In genomic region chr7:105776986-105777910, GRCh38 we compare ENCODE assay signal across 13 cellular contexts.
DNase-seq lines count a peak whose midpoint lies in the region; ATAC-seq and TF ChIP-seq lines count a peak whose summit lies in the region.
"Had no signal": no experiment of that assay in that cellular context is flagged by ENCODE, and none has a peak within 500 bp of the region (broad histone marks: within the 10 kb centered on the region; RNA-seq: fewer than 3 reads in every experiment).

No MANE protein-coding gene starts in this region.

- POLR2A ChIA-PET in PC-3 (lab: Charles Lee; ENCODE audit: unreplicated experiment): interaction anchor here (0.6 kb wide), 1 partner anchor 93 kb away, joined by 4 read pairs; no protein-coding TSS in a partner anchor

- H3F3A ChIP-seq in PC-3 (ENCODE audit: low read length, unreplicated experiment): no peaks in the 10 kb centered on the region

- H3K27ac ChIP-seq in PC-3 (ENCODE audit: low read length): peak overlapping the region; percentile 80
- peak overlapping the region; percentile 76 for H3K27ac ChIP-seq in psoas muscle
- H3K27ac ChIP-seq in esophagus squamous epithelium: no peak overlapping the region
- H3K27ac ChIP-seq: heart right ventricle, thoracic aorta had no signal

- intact Hi-C loops in PC-3 (cut with micrococcal nuclease): loop anchor here (1.0 to 2.0 kb wide), 4 partner anchors 18 to 100 kb away; partner anchors contain the start of gene ATXN7L1
- intact Hi-C loops in psoas muscle (cut with DNase I): loop anchor here (5.0 to 10.0 kb wide), 2 partner anchors 100 to 102 kb away; partner anchors contain the start of gene ATXN7L1 (in 1 of the 2)
- intact Hi-C loops in esophagus squamous epithelium (cut with DNase I): no loop called here

- H4K20me1 ChIP-seq in PC-3 (ENCODE audit: low read length): no peaks in the 10 kb centered on the region

- peak; percentile 47 for DNase-seq in GM04504 (ENCODE audit: low read depth)
- DNase-seq in PC-3: peak; percentile 96
- DNase-seq in choroid plexus epithelial cell (ENCODE audit: low read depth): peak; percentile 16
- DNase-seq in psoas muscle: no peak
- DNase-seq in esophagus squamous epithelium (lab: John Stamatoyannopoulos, UW): no peak
- no peak for DNase-seq in NCI-H1930 (lab: John Stamatoyannopoulos, UW)
- DNase-seq: activated B cell treated with CpG ODN at 0.5 μM for 24 hours; activated naive CD4-positive, alpha-beta T cell treated with anti-CD3 and anti-CD28 coated beads, Interleukin-2, amount 50 U/mL, for 16 hours; heart right ventricle; NCI-H1092 treated with DMSO at 0.1 percent for 48 hours had no signal

- peak overlapping the region; percentile 28; the same call in 1 of the 2 replicates for H3K9ac ChIP-seq in PC-3 (ENCODE audit: low read length)

- H3K27me3 ChIP-seq in PC-3 (ENCODE audit: low read length) (no peaks in the 10 kb centered on the region), psoas muscle (ENCODE audit: insufficient read depth in 3 of 3, low read length in 2 of 3) (no peaks in the 10 kb centered on the region), esophagus squamous epithelium (no peaks in the 10 kb centered on the region)
- H3K27me3 ChIP-seq: heart right ventricle had no signal

- H3K4me1 ChIP-seq in PC-3 (ENCODE audit: insufficient read depth, low read length) (peaks cover 35% of the 10 kb centered on the region), psoas muscle (peaks cover 22% of the 10 kb centered on the region), esophagus squamous epithelium (peaks cover 0 to 36% (median 4%) of the 10 kb centered on the region in 3 donors)

- no peak for TF ChIP-seq POLR2A in esophagus squamous epithelium (IDR thresholded peaks at IDR 0.05)

- CTCF ChIA-PET in PC-3 (lab: Charles Lee): interaction anchor here (0.9 kb wide), 1 partner anchor 10 kb away, joined by 5 read pairs; no protein-coding TSS in a partner anchor

- ATAC-seq in PC-3 (peak; percentile 73), psoas muscle (peak; percentile 38 to 67 (median 64)), GM18498 (IDR thresholded peaks at IDR 0.05; ENCODE audit: unreplicated experiment) (no peak), GM18870 (IDR thresholded peaks at IDR 0.05; ENCODE audit: unreplicated experiment) (no peak)
- ATAC-seq: heart right ventricle had no signal

- H3K4me2 ChIP-seq in PC-3 (ENCODE audit: low read length): peak overlapping the region; percentile 54

- no peaks in the 10 kb centered on the region for H3K9me3 ChIP-seq in PC-3 (ENCODE audit: low read length)
- H3K9me3 ChIP-seq in psoas muscle: no peaks in the 10 kb centered on the region
- no peaks in the 10 kb centered on the region for H3K9me3 ChIP-seq in esophagus squamous epithelium
- H3K9me3 ChIP-seq: thoracic aorta had no signal

- BruUV-seq in PC-3 (replicated peaks; lab: Mats Ljungman, UMichigan): no TSS peak

- TF ChIP-seq CTCF in PC-3 (conservative IDR thresholded peaks at IDR 0.05; ENCODE audit: low read depth, low read length) (no peak), choroid plexus epithelial cell (conservative IDR thresholded peaks at IDR 0.05; ENCODE audit: low read depth, low read length) (no peak), psoas muscle (IDR thresholded peaks at IDR 0.05) (no peak), esophagus squamous epithelium (IDR thresholded peaks at IDR 0.05) (no peak)

- H3K36me3 ChIP-seq in PC-3 (ENCODE audit: low read depth, low read length) (no peaks in the 10 kb centered on the region), psoas muscle (ENCODE audit: insufficient read depth in 1 of 2, low read depth in 1 of 2) (no peaks in the 10 kb centered on the region), esophagus squamous epithelium (no peaks in the 10 kb centered on the region)
- H3K36me3 ChIP-seq: heart right ventricle, thoracic aorta had no signal

- H3K4me3 ChIP-seq in PC-3 (ENCODE audit: low read length): 0 out of 2 replicates have a peak overlapping the region, but pooled peaks have one; percentile 1
- H3K4me3 ChIP-seq in choroid plexus epithelial cell (ENCODE audit: low read depth, low read length): no peak overlapping the region
- H3K4me3 ChIP-seq in psoas muscle: no peak overlapping the region
- H3K4me3 ChIP-seq in esophagus squamous epithelium: no peak overlapping the region
- H3K4me3 ChIP-seq: heart right ventricle, thoracic aorta had no signal

- 0 out of 2 replicates have a peak overlapping the region, but pooled peaks have one; percentile 7 for H2AFZ ChIP-seq in PC-3 (ENCODE audit: low read length)

- H3K79me2 ChIP-seq in PC-3 (ENCODE audit: low read length): no peaks in the 10 kb centered on the region

- 38 to 55% (median 41%) methylated on average over 11 of the region's 11 CpGs for WGBS in psoas muscle, 3 donors
- WGBS in esophagus squamous epithelium, 2 donors: 59 to 72% methylated on average over 10 to 11 of the region's 11 CpGs

- H3K9me2 ChIP-seq in PC-3 (replicated peaks; ENCODE audit: low read length): no peaks in the 10 kb centered on the region

Comparison
In these comparisons a context has a peak if more than half of its experiments do, and no peak if none do; other contexts are left out.
1. DNase-seq: peak in GM04504 (single experiment), PC-3 (single experiment) and choroid plexus epithelial cell (single experiment); none in psoas muscle (0 of 2), esophagus squamous epithelium (single experiment) and NCI-H1930 (0 of 2).
2. ATAC-seq: peak in PC-3 (single experiment) and psoas muscle (4 of 4); none in GM18498 (single experiment) and GM18870 (single experiment).
3. H3K27ac ChIP-seq: peak in PC-3 (single experiment) and psoas muscle (single experiment); none in esophagus squamous epithelium (0 of 4).